In the genomic region with DNA sequence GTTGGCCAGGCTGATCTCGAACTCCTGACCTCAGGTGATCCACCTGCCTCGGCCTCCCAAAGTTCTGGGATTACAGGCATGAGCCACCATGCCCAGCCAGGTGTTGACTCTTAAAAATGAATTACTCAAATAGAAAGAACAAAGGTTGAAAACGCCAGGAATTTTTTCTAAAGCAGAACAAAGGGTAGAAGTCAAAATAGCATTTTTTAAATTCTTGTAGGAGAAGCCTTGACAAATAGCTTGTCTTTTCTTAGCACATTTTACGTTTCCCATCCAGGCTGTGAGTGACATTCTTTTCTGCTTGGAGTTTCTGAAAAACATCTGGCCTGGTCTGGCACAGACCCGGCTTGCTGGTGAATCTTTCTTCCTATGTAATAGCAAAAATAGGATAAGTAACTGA, we compare ENCODE assay signal across 32 cellular contexts.
"Had no signal": no experiment of that assay in that cellular context is flagged by ENCODE, and none has a peak within 500 bp of the region (broad histone marks: within the 10 kb centered on the region; RNA-seq: fewer than 3 reads in every experiment).

No MANE protein-coding gene starts in this region.

- H3K9me3 ChIP-seq: adrenal gland, heart right ventricle, left lung, lower lobe of right lung, right lobe of liver, testis, transverse colon had no signal

- H3K27me3 ChIP-seq: adrenal gland, cardiac muscle cell, heart right ventricle, left lung, right lobe of liver, testis, transverse colon had no signal

- H3K36me3 Mint-ChIP-seq: activated CD4-positive, alpha-beta memory T cell treated with anti-CD3 and anti-CD28 coated beads for 36 hours; activated naive CD8-positive, alpha-beta T cell treated with anti-CD3 and anti-CD28 coated beads for 36 hours; brain; natural killer cell treated with Interleukin-12 subunit alpha and Interleukin-12 subunit beta and Interleukin-15 and Interleukin-18, amount 100 ng/mL, for 72 hours had no signal

- H3K4me1 ChIP-seq: right lobe of liver, testis, transverse colon had no signal

- H3K36me3 ChIP-seq: adrenal gland, cardiac muscle cell, heart right ventricle, left lung, lower lobe of right lung, right lobe of liver, transverse colon, WERI-Rb-1 had no signal

- H3K4me3 Mint-ChIP-seq: activated CD4-positive, alpha-beta memory T cell treated with anti-CD3 and anti-CD28 coated beads for 36 hours; activated CD4-positive, alpha-beta T cell treated with anti-CD3 and anti-CD28 coated beads, Interleukin-2, amount 10 ng/mL, durations not matched to agents 24 days and 14 days; activated naive CD4-positive, alpha-beta T cell treated with anti-CD3 and anti-CD28 coated beads for 36 hours; activated naive CD8-positive, alpha-beta T cell treated with anti-CD3 and anti-CD28 coated beads for 36 hours; activated T-helper 1 cell treated with anti-CD3 and anti-CD28 coated beads, Interleukin-12 subunit alpha, Interleukin-12 subunit beta, Interleukin-2, Interleukin-4 antibody, amounts not matched to agents 30 ng/mL and 10 ng/mL and 1 ng/mL, durations not matched to agents 14 hours and 24 hours and 36 hours; brain; endodermal cell; natural killer cell treated with Interleukin-12 subunit alpha and Interleukin-12 subunit beta and Interleukin-15 and Interleukin-18, amount 100 ng/mL, for 72 hours had no signal

- DNase-seq: activated CD4-positive, alpha-beta memory T cell treated with anti-CD3 and anti-CD28 coated beads for 36 hours; activated CD4-positive, alpha-beta T cell treated with anti-CD3 and anti-CD28 coated beads, Interleukin-2, amount 10 ng/mL, durations not matched to agents 24 days and 14 days; activated CD4-positive, CD25-positive, alpha-beta regulatory T cell treated with anti-CD3 and anti-CD28 coated beads, Interleukin-2, amount 50 U/mL, for 72 hours; activated CD8-positive, alpha-beta memory T cell treated with anti-CD3 and anti-CD28 coated beads, Interleukin-2, amount 50 U/mL, for 4 hours; activated effector memory CD4-positive, alpha-beta T cell treated with anti-CD3 and anti-CD28 coated beads, Interleukin-2, amount 50 U/mL, for 16 hours; activated naive CD4-positive, alpha-beta T cell treated with anti-CD3 and anti-CD28 coated beads for 36 hours; activated naive CD8-positive, alpha-beta T cell treated with anti-CD3 and anti-CD28 coated beads for 36 hours; activated T-cell treated with anti-CD3 and anti-CD28 coated beads, Interleukin-2, amount 50 U/mL, for 1 hour; adrenal gland; aorta; cerebellar nuclear complex; cortex of kidney; endodermal cell; foreskin fibroblast; heart right ventricle; left lung; lower lobe of right lung; mesenchymal stem cell; right lobe of liver; stimulated activated CD4-positive, alpha-beta T cell treated with anti-CD3 and anti-CD28 coated beads, Interleukin-12 subunit alpha, Interleukin-12 subunit beta, amount 100 ng/mL, for 4 hours; stimulated activated CD4-positive, alpha-beta T cell treated with anti-CD3 and anti-CD28 coated beads, Interleukin-4, amount 100 ng/mL, for 1 hour; stimulated activated naive CD8-positive, alpha-beta T cell treated with anti-CD3 and anti-CD28 coated beads, Interleukin-15, Interleukin-2, amounts not matched to agents 100 U/mL and 50 U/mL, for 24 hours; T-helper 1 cell; testis; transverse colon; WERI-Rb-1 had no signal

- H3K4me3 ChIP-seq: adrenal gland, cardiac muscle cell, heart right ventricle, left lung, lower lobe of right lung, right lobe of liver, skin epidermis, testis, transverse colon had no signal

- ATAC-seq: esophagus mucosa; heart right ventricle; left lung; lower lobe of right lung; natural killer cell treated with Interleukin-12 subunit alpha and Interleukin-12 subunit beta and Interleukin-15 and Interleukin-18, amount 100 ng/mL, for 72 hours; right lobe of liver; stimulated activated naive CD8-positive, alpha-beta T cell treated with anti-CD3 and anti-CD28 coated beads, Interleukin-15, Interleukin-2, amounts not matched to agents 100 U/mL and 50 U/mL, for 24 hours had no signal

- H3K27me3 Mint-ChIP-seq: activated CD4-positive, alpha-beta memory T cell treated with anti-CD3 and anti-CD28 coated beads for 36 hours; activated CD4-positive, alpha-beta T cell treated with anti-CD3 and anti-CD28 coated beads, Interleukin-2, amount 10 ng/mL, durations not matched to agents 24 days and 14 days; activated naive CD8-positive, alpha-beta T cell treated with anti-CD3 and anti-CD28 coated beads for 36 hours; natural killer cell treated with Interleukin-12 subunit alpha and Interleukin-12 subunit beta and Interleukin-15 and Interleukin-18, amount 100 ng/mL, for 72 hours had no signal

- H3K9me3 Mint-ChIP-seq: activated naive CD8-positive, alpha-beta T cell treated with anti-CD3 and anti-CD28 coated beads for 36 hours; activated T-helper 1 cell treated with anti-CD3 and anti-CD28 coated beads, Interleukin-12 subunit alpha, Interleukin-12 subunit beta, Interleukin-2, Interleukin-4 antibody, amounts not matched to agents 30 ng/mL and 10 ng/mL and 1 ng/mL, durations not matched to agents 14 hours and 24 hours and 36 hours; endodermal cell; natural killer cell treated with Interleukin-12 subunit alpha and Interleukin-12 subunit beta and Interleukin-15 and Interleukin-18, amount 100 ng/mL, for 72 hours had no signal

- H3K27ac Mint-ChIP-seq: activated CD4-positive, alpha-beta memory T cell treated with anti-CD3 and anti-CD28 coated beads for 36 hours; activated CD4-positive, alpha-beta T cell treated with anti-CD3 and anti-CD28 coated beads, Interleukin-2, amount 10 ng/mL, durations not matched to agents 24 days and 14 days; activated naive CD4-positive, alpha-beta T cell treated with anti-CD3 and anti-CD28 coated beads for 36 hours; activated naive CD8-positive, alpha-beta T cell treated with anti-CD3 and anti-CD28 coated beads for 36 hours; activated T-helper 1 cell treated with anti-CD3 and anti-CD28 coated beads, Interleukin-12 subunit alpha, Interleukin-12 subunit beta, Interleukin-2, Interleukin-4 antibody, amounts not matched to agents 30 ng/mL and 10 ng/mL and 1 ng/mL, durations not matched to agents 14 hours and 24 hours and 36 hours; brain; endodermal cell; natural killer cell treated with Interleukin-12 subunit alpha and Interleukin-12 subunit beta and Interleukin-15 and Interleukin-18, amount 100 ng/mL, for 72 hours had no signal

- H3K27ac ChIP-seq: adrenal gland, cardiac muscle cell, heart right ventricle, left lung, lower lobe of right lung, right lobe of liver, skin epidermis, testis, transverse colon, WERI-Rb-1 had no signal

- H3K4me1 Mint-ChIP-seq: activated CD4-positive, alpha-beta T cell treated with anti-CD3 and anti-CD28 coated beads, Interleukin-2, amount 10 ng/mL, durations not matched to agents 24 days and 14 days; activated naive CD8-positive, alpha-beta T cell treated with anti-CD3 and anti-CD28 coated beads for 36 hours had no signal
